1 cellular context compared by ENCODE assay signal in genomic region chr20:49583343-49583668, GRCh38.
TF ChIP-seq lines count a peak whose summit lies in the region.

No MANE protein-coding gene starts in this region.

TF ChIP-seq in IMR-90, 13 proteins besides CTCF, POLR2A, EP300 and RAD21:
- TF ChIP-seq ELK1 (IDR thresholded peaks at IDR 0.05; ENCODE audit: borderline replicate concordance, low read depth, low read length) = no peak
- no peak for TF ChIP-seq MXI1 (IDR thresholded peaks at IDR 0.05; ENCODE audit: borderline replicate concordance, low read depth, low read length)
- TF ChIP-seq, protein P1, sequence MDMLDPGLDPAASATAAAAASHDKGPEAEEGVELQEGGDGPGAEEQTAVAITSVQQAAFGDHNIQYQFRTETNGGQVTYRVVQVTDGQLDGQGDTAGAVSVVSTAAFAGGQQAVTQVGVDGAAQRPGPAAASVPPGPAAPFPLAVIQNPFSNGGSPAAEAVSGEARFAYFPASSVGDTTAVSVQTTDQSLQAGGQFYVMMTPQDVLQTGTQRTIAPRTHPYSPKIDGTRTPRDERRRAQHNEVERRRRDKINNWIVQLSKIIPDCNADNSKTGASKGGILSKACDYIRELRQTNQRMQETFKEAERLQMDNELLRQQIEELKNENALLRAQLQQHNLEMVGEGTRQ (IDR thresholded peaks at IDR 0.05; ENCODE audit: low read depth, low read length) = no peak
- no peak for TF ChIP-seq NFE2L2 (IDR thresholded peaks at IDR 0.05; ENCODE audit: low read depth, low read length)
- no peak for TF ChIP-seq CEBPB (IDR thresholded peaks at IDR 0.05; ENCODE audit: low read depth, low read length)
- TF ChIP-seq RFX5 (IDR thresholded peaks at IDR 0.05; ENCODE audit: low read depth, low read length) = no peak
